In genomic region chr1:238900334-238900865, GRCh38 we compare ENCODE assay signal across 2 cellular contexts.
A peak's percentile ranks its signal among the peaks of the same experiment; 100 is the strongest.
TF ChIP-seq lines count a peak whose summit lies in the region.

No MANE protein-coding gene starts in this region.

TF ChIP-seq in HEK293, 187 proteins besides CTCF, POLR2A, EP300 and RAD21:
- TF ChIP-seq ZNF280C (tag by site-specific recombination; IDR thresholded peaks at IDR 0.05), result no peak
- 0 out of 2 replicates have a peak, but pooled peaks have one; percentile 30 for TF ChIP-seq EGR2 (tag by site-specific recombination; IDR thresholded peaks at IDR 0.05; ENCODE audit: low read depth)
- TF ChIP-seq ZNF423 (tag by site-specific recombination; IDR thresholded peaks at IDR 0.05), result no peak
- TF ChIP-seq SP3 (tag by site-specific recombination; IDR thresholded peaks at IDR 0.05), result no peak

TF ChIP-seq in H1, 55 proteins besides CTCF, POLR2A, EP300 and RAD21 (continued from another document):
- no peak for TF ChIP-seq PHF8 (conservative IDR thresholded peaks at IDR 0.05; ENCODE audit: low read depth, low read length)
